ENCODE assay signal across 32 cellular contexts in the genomic region with DNA sequence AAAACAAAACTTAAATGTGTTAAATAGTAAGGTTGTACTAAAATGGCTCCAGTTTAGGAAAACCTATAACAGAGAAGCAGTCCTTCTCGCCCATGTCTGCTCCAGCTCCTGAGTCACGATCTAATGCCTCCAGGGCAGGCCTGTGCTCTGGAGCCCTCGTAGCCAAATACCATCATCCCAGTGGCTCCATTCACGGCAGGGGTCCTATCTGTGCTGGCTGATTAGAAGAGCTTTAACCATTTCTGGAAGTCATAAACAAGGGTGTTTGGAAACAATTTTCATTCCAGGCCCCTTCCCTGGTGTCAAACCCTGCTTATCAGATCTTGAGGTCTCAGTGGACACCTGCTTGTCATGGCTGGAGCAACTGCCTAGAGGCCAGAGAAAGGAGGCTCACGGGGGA.
DNase-seq lines count a peak whose midpoint lies in the region; ATAC-seq lines count a peak whose summit lies in the region.
"Had no signal": no experiment of that assay in that cellular context is flagged by ENCODE, and none has a peak within 500 bp of the region (broad histone marks: within the 10 kb centered on the region; RNA-seq: fewer than 3 reads in every experiment).

No MANE protein-coding gene starts in this region.

- no peak overlapping the region for H3K9ac ChIP-seq in mesendoderm (ENCODE audit: low read length)

- no peak overlapping the region for H2AK5ac ChIP-seq in mesendoderm (ENCODE audit: low read length)

- H3K27ac Mint-ChIP-seq in activated naive CD8-positive, alpha-beta T cell treated with anti-CD3 and anti-CD28 coated beads for 36 hours = no peak overlapping the region
- H3K27ac Mint-ChIP-seq: activated CD8-positive, alpha-beta memory T cell treated with anti-CD3 and anti-CD28 coated beads, Interleukin-2, amount 10 ng/mL, durations not matched to agents 7 days and 5 days; CD4-positive, alpha-beta T cell; dendritic cell treated with granulocyte-macrophage colony-stimulating factor and Interleukin-4, amounts not matched to agents 40 ng/mL and 50 ng/mL, for 4 days; progenitor cell of endocrine pancreas had no signal

- no peaks in the 10 kb centered on the region for H3K79me1 ChIP-seq in mesendoderm (ENCODE audit: low read length)

- H3K4me1 ChIP-seq in SJCRH30 = peaks cover 15% of the 10 kb centered on the region
- H3K4me1 ChIP-seq in mesendoderm (ENCODE audit: control insufficient read depth, low read depth, low read length) = no peaks in the 10 kb centered on the region
- H3K4me1 ChIP-seq: upper lobe of left lung had no signal

- no peak overlapping the region for H4K5ac ChIP-seq in mesendoderm (ENCODE audit: low read length)

- H3K36me3 ChIP-seq in SJCRH30 (no peaks in the 10 kb centered on the region), mesendoderm (ENCODE audit: control insufficient read depth, insufficient read depth, low read length) (no peaks in the 10 kb centered on the region)
- H3K36me3 ChIP-seq: neutrophil, upper lobe of left lung had no signal

- H2BK15ac ChIP-seq in mesendoderm (replicated peaks; ENCODE audit: low read depth) = no peak overlapping the region

- no peak overlapping the region for H2BK120ac ChIP-seq in mesendoderm (ENCODE audit: low read depth, low read length)

- H3K4me3 ChIP-seq in SJCRH30 = no peak overlapping the region
- no peak overlapping the region for H3K4me3 ChIP-seq in mesendoderm (ENCODE audit: low read length)
- H3K4me3 ChIP-seq: SK-N-MC, upper lobe of left lung had no signal

- H3K27me3 ChIP-seq in SJCRH30 (no peaks in the 10 kb centered on the region), mesendoderm (ENCODE audit: insufficient read depth, low read length, poor library complexity) (no peaks in the 10 kb centered on the region)
- H3K27me3 ChIP-seq: neutrophil, upper lobe of left lung had no signal

- H3K4me2 ChIP-seq in mesendoderm (ENCODE audit: low read length) = no peak overlapping the region

- no peak overlapping the region for H3K4ac ChIP-seq in mesendoderm (ENCODE audit: low read depth, low read length)

- no peaks in the 10 kb centered on the region for H3K79me2 ChIP-seq in mesendoderm (ENCODE audit: control insufficient read depth, insufficient read depth, low read length)

- no CpG with 5 or more reads among the region's 5 CpGs for WGBS in mesendoderm (ENCODE audit: extremely low coverage, insufficient coverage, low lambda C conversion rate)

- peaks cover 6% of the 10 kb centered on the region for H3K27me3 Mint-ChIP-seq in activated naive CD8-positive, alpha-beta T cell treated with anti-CD3 and anti-CD28 coated beads for 36 hours
- H3K27me3 Mint-ChIP-seq: activated CD8-positive, alpha-beta memory T cell treated with anti-CD3 and anti-CD28 coated beads, Interleukin-2, amount 10 ng/mL, durations not matched to agents 7 days and 5 days; CD4-positive, alpha-beta T cell had no signal

- no peak overlapping the region for H3K18ac ChIP-seq in mesendoderm (ENCODE audit: low read length)

- ATAC-seq in stimulated activated naive CD8-positive, alpha-beta T cell treated with anti-CD3 and anti-CD28 coated beads, Interleukin-15, Interleukin-2, amounts not matched to agents 100 U/mL and 50 U/mL, for 24 hours = no peak
- ATAC-seq: activated CD8-positive, alpha-beta memory T cell treated with anti-CD3 and anti-CD28 coated beads, Interleukin-2, amount 10 ng/mL, durations not matched to agents 7 days and 5 days; activated T-cell treated with anti-CD3 and anti-CD28 coated beads, Interleukin-2, amount 50 U/mL, for 4 hours; HepG2; left lobe of liver; sciatic nerve had no signal

- no peaks in the 10 kb centered on the region for H3K36me3 Mint-ChIP-seq in activated naive CD8-positive, alpha-beta T cell treated with anti-CD3 and anti-CD28 coated beads for 36 hours
- H3K36me3 Mint-ChIP-seq: activated CD8-positive, alpha-beta memory T cell treated with anti-CD3 and anti-CD28 coated beads, Interleukin-2, amount 10 ng/mL, durations not matched to agents 7 days and 5 days had no signal

- H3K4me3 Mint-ChIP-seq in activated naive CD8-positive, alpha-beta T cell treated with anti-CD3 and anti-CD28 coated beads for 36 hours = no peak overlapping the region
- H3K4me3 Mint-ChIP-seq: activated CD8-positive, alpha-beta memory T cell treated with anti-CD3 and anti-CD28 coated beads, Interleukin-2, amount 10 ng/mL, durations not matched to agents 7 days and 5 days; activated T-cell treated with anti-CD3 and anti-CD28 coated beads, Interleukin-2, amount 50 U/mL, for 4 hours; CD4-positive, alpha-beta T cell; dendritic cell treated with granulocyte-macrophage colony-stimulating factor and Interleukin-4, amounts not matched to agents 40 ng/mL and 50 ng/mL, for 4 days had no signal

- no peak overlapping the region for H3K27ac ChIP-seq in SJCRH30
- H3K27ac ChIP-seq in mesendoderm (ENCODE audit: low read depth, low read length) = no peak overlapping the region
- H3K27ac ChIP-seq: neutrophil, SK-N-MC, upper lobe of left lung had no signal

- H2BK5ac ChIP-seq in mesendoderm (ENCODE audit: low read length) = no peak overlapping the region

- no peaks in the 10 kb centered on the region for H3K9me3 ChIP-seq in SJCRH30 (replicated peaks)
- H3K9me3 ChIP-seq: neutrophil, upper lobe of left lung had no signal

- DNase-seq in A172 (ENCODE audit: low spot score) (peak; percentile 64), ELR (ENCODE audit: low read depth) (peak; percentile 74), SJCRH30 (peak; percentile 64 to 66), mesendoderm (peak; percentile 66), NCI-H187 (lab: John Stamatoyannopoulos, UW) (no peak), NCI-H1930 (lab: John Stamatoyannopoulos, UW) (no peak)
- DNase-seq in stimulated activated naive CD8-positive, alpha-beta T cell treated with anti-CD3 and anti-CD28 coated beads, Interleukin-15, Interleukin-2, amounts not matched to agents 100 U/mL and 50 U/mL, for 24 hours = no peak
- no peak for DNase-seq in activated naive CD8-positive, alpha-beta T cell treated with anti-CD3 and anti-CD28 coated beads for 36 hours
- DNase-seq: activated CD4-positive, alpha-beta T cell treated with anti-CD3 and anti-CD28 coated beads, Interleukin-2, amount 50 U/mL, for 1 hour; activated CD4-positive, CD25-positive, alpha-beta regulatory T cell; activated CD8-positive, alpha-beta memory T cell treated with anti-CD3 and anti-CD28 coated beads, Interleukin-2, amount 10 ng/mL, durations not matched to agents 7 days and 5 days; activated naive CD4-positive, alpha-beta T cell treated with Interleukin-2 at 50 U/mL for 16 hours; activated T-cell treated with anti-CD3 and anti-CD28 coated beads, Interleukin-2, amount 50 U/mL, for 4 hours; AML-193; CD4-positive, alpha-beta T cell; glutamatergic neuron; HCEC 1CT; Kasumi-1; mesenchymal stem cell; NCI-H146; NCI-H774; RPMI8226; stimulated activated CD4-positive, alpha-beta T cell treated with anti-CD3 and anti-CD28 coated beads, Interleukin-4, amount 100 ng/mL, for 4 hours; T-helper 1 cell; upper lobe of left lung had no signal

- H4K8ac ChIP-seq in mesendoderm (ENCODE audit: low read depth, low read length) = no peak overlapping the region

- no peaks in the 10 kb centered on the region for H3K4me1 Mint-ChIP-seq in activated naive CD8-positive, alpha-beta T cell treated with anti-CD3 and anti-CD28 coated beads for 36 hours
- H3K4me1 Mint-ChIP-seq: activated CD8-positive, alpha-beta memory T cell treated with anti-CD3 and anti-CD28 coated beads, Interleukin-2, amount 10 ng/mL, durations not matched to agents 7 days and 5 days had no signal

- no peak overlapping the region for H3K23ac ChIP-seq in mesendoderm (ENCODE audit: low read length)

- no peak overlapping the region for H3K56ac ChIP-seq in mesendoderm (ENCODE audit: low read length)

- no peaks in the 10 kb centered on the region for H3K9me3 Mint-ChIP-seq in activated naive CD8-positive, alpha-beta T cell treated with anti-CD3 and anti-CD28 coated beads for 36 hours
- H3K9me3 Mint-ChIP-seq: activated T-cell treated with anti-CD3 and anti-CD28 coated beads, Interleukin-2, amount 50 U/mL, for 4 hours; CD4-positive, alpha-beta T cell; dendritic cell treated with granulocyte-macrophage colony-stimulating factor and Interleukin-4, amounts not matched to agents 40 ng/mL and 50 ng/mL, for 4 days had no signal

Comparison
In these comparisons a context has a peak if more than half of its experiments do, and no peak if none do; other contexts are left out.
1. DNase-seq: peak in A172 (single experiment), ELR (single experiment), SJCRH30 (2 of 2) and mesendoderm (single experiment); none in NCI-H187 (0 of 2), stimulated activated naive CD8-positive, alpha-beta T cell treated with anti-CD3 and anti-CD28 coated beads, Interleukin-15, Interleukin-2, amounts not matched to agents 100 U/mL and 50 U/mL, for 24 hours (single experiment), NCI-H1930 (0 of 2) and activated naive CD8-positive, alpha-beta T cell treated with anti-CD3 and anti-CD28 coated beads for 36 hours (single experiment).